19 cellular contexts compared by ENCODE assay signal in genomic region chr6:142713959-142714358, GRCh38.
"Had no signal": no experiment of that assay in that cellular context is flagged by ENCODE, and none has a peak within 500 bp of the region (broad histone marks: within the 10 kb centered on the region; RNA-seq: fewer than 3 reads in every experiment).

No MANE protein-coding gene starts in this region.

- DNase-seq: KBM-7, NCI-H1092, NCI-H1105 treated with DMSO at 0.1 percent for 48 hours, NCI-H1417 treated with DMSO at 0.1 percent for 48 hours, NCI-H146, NCI-H187, NCI-H2029, NCI-H2081 treated with DMSO at 0.1 percent for 48 hours, NCI-H2171 treated with DMSO at 0.1 percent for 48 hours, NCI-H345, NCI-H510A, NCI-H524 treated with DMSO at 0.1 percent for 48 hours, NCI-H69, NCI-H774, Right ventricle myocardium superior, RPMI8226, SIG-M5 had no signal

- H3K27me3 ChIP-seq: SJSA1 had no signal

- H3K27ac ChIP-seq: SJSA1, SK-N-MC had no signal

- H3K4me3 ChIP-seq: SJSA1, SK-N-MC had no signal

- H3K9me3 ChIP-seq: SJSA1 had no signal

- H3K36me3 ChIP-seq: SJSA1 had no signal

- H3K4me1 ChIP-seq: SJSA1 had no signal
